ENCODE assay signal across 1 cellular context in the genomic region with DNA sequence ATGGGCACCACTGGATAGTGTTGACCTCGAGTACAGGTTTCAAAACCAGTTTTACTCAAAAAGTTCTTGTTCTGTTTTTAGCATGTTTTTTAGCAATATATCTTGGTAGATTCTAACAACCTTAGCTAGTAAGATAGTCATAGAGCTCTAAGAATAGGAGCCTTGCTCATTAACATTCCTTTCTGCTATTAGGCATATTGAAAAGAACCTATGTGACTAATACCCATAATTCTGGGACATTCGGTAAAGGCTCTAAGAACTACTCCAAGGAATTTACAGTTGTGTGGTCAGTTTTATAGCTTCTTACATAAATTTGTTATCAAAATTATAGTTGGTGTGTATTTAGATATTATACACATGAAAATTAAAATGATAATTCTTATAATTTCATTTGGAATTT.
TF ChIP-seq lines count a peak whose summit lies in the region.

No MANE protein-coding gene starts in this region.

TF ChIP-seq in WTC11, 78 proteins besides CTCF, POLR2A, EP300 and RAD21 (continued from another document):
- TF ChIP-seq FOXP4 (CRISPR knock-in tag; IDR thresholded peaks at IDR 0.05) (no peak), ELF4 (CRISPR knock-in tag; IDR thresholded peaks at IDR 0.05; ENCODE audit: low read depth) (no peak), ZNF263 (CRISPR knock-in tag; IDR thresholded peaks at IDR 0.05; ENCODE audit: low read depth) (no peak), NFE2L1 (CRISPR knock-in tag; IDR thresholded peaks at IDR 0.05) (no peak), TCF7 (CRISPR knock-in tag; IDR thresholded peaks at IDR 0.05; ENCODE audit: low read depth) (no peak), SP1 (CRISPR knock-in tag; conservative IDR thresholded peaks at IDR 0.05) (no peak)
- TF ChIP-seq, protein P1, sequence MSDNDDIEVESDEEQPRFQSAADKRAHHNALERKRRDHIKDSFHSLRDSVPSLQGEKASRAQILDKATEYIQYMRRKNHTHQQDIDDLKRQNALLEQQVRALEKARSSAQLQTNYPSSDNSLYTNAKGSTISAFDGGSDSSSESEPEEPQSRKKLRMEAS (CRISPR knock-in tag; IDR thresholded peaks at IDR 0.05): no peak
- TF ChIP-seq, protein P2, sequence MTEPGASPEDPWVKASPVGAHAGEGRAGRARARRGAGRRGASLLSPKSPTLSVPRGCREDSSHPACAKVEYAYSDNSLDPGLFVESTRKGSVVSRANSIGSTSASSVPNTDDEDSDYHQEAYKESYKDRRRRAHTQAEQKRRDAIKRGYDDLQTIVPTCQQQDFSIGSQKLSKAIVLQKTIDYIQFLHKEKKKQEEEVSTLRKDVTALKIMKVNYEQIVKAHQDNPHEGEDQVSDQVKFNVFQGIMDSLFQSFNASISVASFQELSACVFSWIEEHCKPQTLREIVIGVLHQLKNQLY (CRISPR knock-in tag; IDR thresholded peaks at IDR 0.05): no peak
